In the genomic region with DNA sequence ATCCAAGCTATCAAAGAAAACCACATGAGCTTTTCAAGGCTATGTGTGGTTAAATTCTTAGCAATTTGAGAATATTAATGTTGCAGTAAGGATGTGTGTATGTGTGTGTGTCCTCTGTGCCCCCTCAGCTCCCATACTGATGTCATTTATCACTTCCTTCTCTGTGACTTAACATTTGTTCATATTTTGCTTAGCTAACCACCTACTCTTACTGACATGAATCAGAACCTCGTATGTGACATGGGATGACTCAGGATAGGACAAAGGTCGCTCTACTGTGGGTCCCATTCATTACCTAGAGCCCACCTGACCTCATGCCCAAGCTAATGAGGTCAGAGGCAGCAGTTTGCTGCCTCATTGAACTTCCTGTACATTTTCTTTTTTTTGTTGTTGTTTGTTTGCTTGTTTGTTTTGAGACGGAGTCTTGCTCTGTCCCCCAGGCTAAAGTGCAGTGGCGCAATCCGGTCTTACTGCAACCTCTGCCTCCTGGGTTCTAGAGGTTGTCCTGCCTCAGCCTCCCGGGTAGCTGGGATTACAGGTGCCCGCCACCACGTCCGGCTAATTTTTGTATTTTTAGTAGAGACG, we compare ENCODE assay signal across 8 cellular contexts. TPM values are rescaled to one million over a fixed set of nuclear protein-coding genes. Genes with fewer than 3 reads are reported as not detected.
DNase-seq lines count a peak whose midpoint lies in the region; ATAC-seq lines count a peak whose summit lies in the region.

No MANE protein-coding gene starts in this region.

- H3K4me3 Mint-ChIP-seq in activated CD8-positive, alpha-beta T cell treated with anti-CD3 and anti-CD28 coated beads, Interleukin-2, amount 10 ng/mL, durations not matched to agents 7 days and 5 days, result no peak overlapping the region

- H3K18ac ChIP-seq in neuronal stem cell (ENCODE audit: low read length), result no peak overlapping the region

- POLR2A ChIA-PET in activated CD8-positive, alpha-beta T cell treated with anti-CD3 and anti-CD28 coated beads, Interleukin-2, amount 10 ng/mL, durations not matched to agents 7 days and 5 days (lab: Charles Lee), result no interaction called here

- no peak overlapping the region for H3K4me3 ChIP-seq in neuronal stem cell (ENCODE audit: low read length in 2 of 2)

- H3K4me1 ChIP-seq in neuronal stem cell (ENCODE audit: control insufficient read depth in 2 of 2, insufficient read depth in 1 of 2, low read depth in 1 of 2, low read length in 2 of 2), result peaks cover 6 to 9% of the 10 kb centered on the region in 2 donors

- H4K8ac ChIP-seq in neuronal stem cell (ENCODE audit: low read depth, low read length), result no peak overlapping the region

- no peaks in the 10 kb centered on the region for H3K79me1 ChIP-seq in neuronal stem cell (ENCODE audit: low read depth, low read length)

- no peak overlapping the region for H3K27ac ChIP-seq in neuronal stem cell (replicated peaks; ENCODE audit: low read length)

- no peak overlapping the region for H3K23ac ChIP-seq in neuronal stem cell (ENCODE audit: low read depth, low read length, poor library complexity)

- H3K27ac Mint-ChIP-seq in activated CD8-positive, alpha-beta T cell treated with anti-CD3 and anti-CD28 coated beads, Interleukin-2, amount 10 ng/mL, durations not matched to agents 7 days and 5 days, result no peak overlapping the region

- ATAC-seq in GM18499 (IDR thresholded peaks at IDR 0.05; ENCODE audit: insufficient read depth, unreplicated experiment), result peak; percentile 51
- ATAC-seq in HG03103 (IDR thresholded peaks at IDR 0.05; ENCODE audit: low read depth, unreplicated experiment), result peak; percentile 35
- ATAC-seq in activated CD8-positive, alpha-beta T cell treated with anti-CD3 and anti-CD28 coated beads, Interleukin-2, amount 10 ng/mL, durations not matched to agents 7 days and 5 days, result peak; percentile 55

- no peak overlapping the region for H3K4me2 ChIP-seq in neuronal stem cell (ENCODE audit: insufficient read depth, low read length, poor library complexity, severe bottlenecking)

- no peak overlapping the region for H3K4ac ChIP-seq in neuronal stem cell (ENCODE audit: low read length)

- no peaks in the 10 kb centered on the region for H3K9me3 Mint-ChIP-seq in activated CD8-positive, alpha-beta T cell treated with anti-CD3 and anti-CD28 coated beads, Interleukin-2, amount 10 ng/mL, durations not matched to agents 7 days and 5 days (ENCODE audit: insufficient read depth)

- H2AFZ ChIP-seq in neuronal stem cell (ENCODE audit: low read length), result peak overlapping the region; percentile 54

- H3K9ac ChIP-seq in neuronal stem cell (ENCODE audit: low read depth, low read length, poor library complexity), result no peak overlapping the region

- H2AK5ac ChIP-seq in neuronal stem cell (ENCODE audit: low read depth, low read length), result no peak overlapping the region

- no peak overlapping the region for H4K91ac ChIP-seq in neuronal stem cell (ENCODE audit: low read depth, low read length, poor library complexity)

- H3K9me3 ChIP-seq in neuronal stem cell (replicated peaks in 1 of 2; ENCODE audit: control insufficient read depth in 2 of 2, insufficient read depth in 1 of 2, low read depth in 1 of 2, low read length in 2 of 2), result no peaks in the 10 kb centered on the region

- H3K27me3 Mint-ChIP-seq in activated CD8-positive, alpha-beta T cell treated with anti-CD3 and anti-CD28 coated beads, Interleukin-2, amount 10 ng/mL, durations not matched to agents 7 days and 5 days (ENCODE audit: low read depth), result peaks cover 36% of the 10 kb centered on the region

- no peaks in the 10 kb centered on the region for H3K36me3 ChIP-seq in neuronal stem cell (replicated peaks in 1 of 2; ENCODE audit: control insufficient read depth in 2 of 2, insufficient read depth in 2 of 2, low read length in 2 of 2)

- CTCF ChIA-PET in activated CD8-positive, alpha-beta T cell treated with anti-CD3 and anti-CD28 coated beads, Interleukin-2, amount 10 ng/mL, durations not matched to agents 7 days and 5 days (lab: Charles Lee), result interaction anchor here (0.6 to 5.3 kb wide), 33 partner anchors 9 to 390 kb away, joined by 3 to 38 read pairs (median 4); no protein-coding TSS in a partner anchor

- no peak overlapping the region for H2BK15ac ChIP-seq in neuronal stem cell (ENCODE audit: low read length)

- peaks cover 25% of the 10 kb centered on the region for H3K4me1 Mint-ChIP-seq in activated CD8-positive, alpha-beta T cell treated with anti-CD3 and anti-CD28 coated beads, Interleukin-2, amount 10 ng/mL, durations not matched to agents 7 days and 5 days (ENCODE audit: low read depth)

- no peak overlapping the region for H2BK5ac ChIP-seq in neuronal stem cell (ENCODE audit: low read length)

- H3K14ac ChIP-seq in neuronal stem cell (ENCODE audit: low read length), result no peak overlapping the region

- WGBS in neuronal stem cell (ENCODE audit: extremely low coverage in 2 of 2, insufficient read length in 2 of 2, insufficient replicate concordance in 1 of 2), 2 donors, result no CpG with 5 or more reads among the region's 10 CpGs

- no peak for DNase-seq in activated CD8-positive, alpha-beta T cell treated with anti-CD3 and anti-CD28 coated beads, Interleukin-2, amount 10 ng/mL, durations not matched to agents 7 days and 5 days
- DNase-seq in neuronal stem cell (ENCODE audit: low spot score), result no peak
- DNase-seq in effector CD8-positive, alpha-beta T cell (lab: John Stamatoyannopoulos, UW), result no peak
- DNase-seq in DMS153 treated with DMSO at 0.1 percent for 48 hours (lab: John Stamatoyannopoulos, UW; ENCODE audit: unreplicated experiment), result no peak
- no peak for DNase-seq in NCI-H2081 treated with DMSO at 0.1 percent for 48 hours (lab: John Stamatoyannopoulos, UW)
- no peak for DNase-seq in COLO668 (lab: John Stamatoyannopoulos, UW; ENCODE audit: unreplicated experiment)

- H2BK12ac ChIP-seq in neuronal stem cell (ENCODE audit: low read length), result no peak overlapping the region

- no peaks in the 10 kb centered on the region for H3K36me3 Mint-ChIP-seq in activated CD8-positive, alpha-beta T cell treated with anti-CD3 and anti-CD28 coated beads, Interleukin-2, amount 10 ng/mL, durations not matched to agents 7 days and 5 days (ENCODE audit: low read depth)

- no peaks in the 10 kb centered on the region for H3K27me3 ChIP-seq in neuronal stem cell (ENCODE audit: control insufficient read depth in 3 of 3, insufficient read depth in 3 of 3, low read depth in 1 of 3, low read length in 3 of 3)

- H2BK120ac ChIP-seq in neuronal stem cell (ENCODE audit: low read depth, low read length), result no peak overlapping the region

RNA-seq across cellular contexts. Expression of gene MOGAT1, which starts 36.3 kb away (rescaled TPM):
- not detected for total RNA-seq in activated CD8-positive, alpha-beta T cell treated with anti-CD3 and anti-CD28 coated beads, Interleukin-2, amount 10 ng/mL, durations not matched to agents 7 days and 5 days
- polyA plus RNA-seq in neuronal stem cell (2013, experiment 1 of 2), result 0.13 TPM
- polyA plus RNA-seq in neuronal stem cell (2013, experiment 2 of 2), result 0.28 TPM

RNA-seq across cellular contexts. Expression of gene FARSB, which starts 51.9 kb away (rescaled TPM):
- total RNA-seq in activated CD8-positive, alpha-beta T cell treated with anti-CD3 and anti-CD28 coated beads, Interleukin-2, amount 10 ng/mL, durations not matched to agents 7 days and 5 days, result 10 to 100 TPM; 26.9 to 28.0 TPM
- polyA plus RNA-seq in neuronal stem cell (2013, experiment 1 of 2), result 32.2 TPM
- polyA plus RNA-seq in neuronal stem cell (2013, experiment 2 of 2), result 32.4 TPM
